Comparison of ENCODE assay signal across 8 cellular contexts in genomic region chr2:118224888-118225264, GRCh38.
A peak's percentile ranks its signal among the peaks of the same experiment; 100 is the strongest.
DNase-seq lines count a peak whose midpoint lies in the region; ATAC-seq and TF ChIP-seq lines count a peak whose summit lies in the region.

No MANE protein-coding gene starts in this region.

- H3K27ac ChIP-seq in OCI-LY3 (ENCODE audit: low read length) = no peak overlapping the region

- DNase-seq in T-helper 1 cell (no peak), cortex of kidney (lab: John Stamatoyannopoulos, UW) (no peak), NCI-H2171 treated with DMSO at 0.1 percent for 48 hours (lab: John Stamatoyannopoulos, UW) (no peak), cerebellar cortex (ENCODE audit: low spot score) (no peak)

- H3K4me2 ChIP-seq in OCI-LY3 (ENCODE audit: low read length) = peak overlapping the region; percentile 99

- peak overlapping the region; percentile 68 for H3K9ac ChIP-seq in OCI-LY3 (ENCODE audit: low read length)

- peak overlapping the region; percentile 87 for H3K4me3 ChIP-seq in OCI-LY3 (ENCODE audit: low read length)
- H3K4me3 ChIP-seq in iPS-11a (ENCODE audit: low read depth, low read length) = peak overlapping the region; percentile 42

- H3K27ac Mint-ChIP-seq in T-helper 1 cell treated with Interleukin-12 subunit alpha and Interleukin-12 subunit beta and Interleukin-4 antibody, amounts not matched to agents 30 μg/mL and 1 μg/mL, for 36 hours = peak overlapping the region; percentile 38
- H3K27ac Mint-ChIP-seq in stimulated activated memory B cell treated with anti-CD40 and anti-IgM and Interleukin-4, amounts not matched to agents 10 μg/mL and 1 μg/mL and 100 μg/mL, for 72 hours = no peak overlapping the region

- H3K9me3 ChIP-seq in OCI-LY3 (ENCODE audit: insufficient read depth, low read length) = no peaks in the 10 kb centered on the region

- peak; percentile 47 for ATAC-seq in stimulated activated memory B cell treated with anti-CD40 and anti-IgM and Interleukin-4, amounts not matched to agents 10 μg/mL and 1 μg/mL and 100 μg/mL, for 72 hours

- H3K9me3 Mint-ChIP-seq in T-helper 1 cell treated with Interleukin-12 subunit alpha and Interleukin-12 subunit beta and Interleukin-4 antibody, amounts not matched to agents 30 μg/mL and 1 μg/mL, for 36 hours = no peaks in the 10 kb centered on the region
- H3K9me3 Mint-ChIP-seq in stimulated activated memory B cell treated with anti-CD40 and anti-IgM and Interleukin-4, amounts not matched to agents 10 μg/mL and 1 μg/mL and 100 μg/mL, for 72 hours = no peaks in the 10 kb centered on the region

- peaks cover 65% of the 10 kb centered on the region for H3K27me3 Mint-ChIP-seq in T-helper 1 cell treated with Interleukin-12 subunit alpha and Interleukin-12 subunit beta and Interleukin-4 antibody, amounts not matched to agents 30 μg/mL and 1 μg/mL, for 36 hours (ENCODE audit: low read depth)
- peaks cover 64% of the 10 kb centered on the region for H3K27me3 Mint-ChIP-seq in stimulated activated memory B cell treated with anti-CD40 and anti-IgM and Interleukin-4, amounts not matched to agents 10 μg/mL and 1 μg/mL and 100 μg/mL, for 72 hours

- peaks cover 23% of the 10 kb centered on the region for H3K4me1 Mint-ChIP-seq in T-helper 1 cell treated with Interleukin-12 subunit alpha and Interleukin-12 subunit beta and Interleukin-4 antibody, amounts not matched to agents 30 μg/mL and 1 μg/mL, for 36 hours (ENCODE audit: low read depth)
- peaks cover 29% of the 10 kb centered on the region for H3K4me1 Mint-ChIP-seq in stimulated activated memory B cell treated with anti-CD40 and anti-IgM and Interleukin-4, amounts not matched to agents 10 μg/mL and 1 μg/mL and 100 μg/mL, for 72 hours

- H3K36me3 ChIP-seq in OCI-LY3 (replicated peaks; ENCODE audit: low read depth, low read length) = no peaks in the 10 kb centered on the region

- H3K27me3 ChIP-seq in OCI-LY3 (ENCODE audit: low read depth, low read length) = peaks cover 5% of the 10 kb centered on the region; the same call in 1 of the 2 replicates

- peak overlapping the region; percentile 61 for H3K4me3 Mint-ChIP-seq in T-helper 1 cell treated with Interleukin-12 subunit alpha and Interleukin-12 subunit beta and Interleukin-4 antibody, amounts not matched to agents 30 μg/mL and 1 μg/mL, for 36 hours
- H3K4me3 Mint-ChIP-seq in stimulated activated memory B cell treated with anti-CD40 and anti-IgM and Interleukin-4, amounts not matched to agents 10 μg/mL and 1 μg/mL and 100 μg/mL, for 72 hours = peak overlapping the region; percentile 65

- no peak for TF ChIP-seq CTCF in OCI-LY3 (IDR thresholded peaks at IDR 0.05; ENCODE audit: low read depth, low read length)

- H3K36me3 Mint-ChIP-seq in T-helper 1 cell treated with Interleukin-12 subunit alpha and Interleukin-12 subunit beta and Interleukin-4 antibody, amounts not matched to agents 30 μg/mL and 1 μg/mL, for 36 hours (ENCODE audit: low read depth) = no peaks in the 10 kb centered on the region
- no peaks in the 10 kb centered on the region for H3K36me3 Mint-ChIP-seq in stimulated activated memory B cell treated with anti-CD40 and anti-IgM and Interleukin-4, amounts not matched to agents 10 μg/mL and 1 μg/mL and 100 μg/mL, for 72 hours

- H3K79me2 ChIP-seq in OCI-LY3 (ENCODE audit: low read length) = no peaks in the 10 kb centered on the region

- peaks cover 30% of the 10 kb centered on the region for H3K4me1 ChIP-seq in OCI-LY3 (ENCODE audit: low read length)

- H4K20me1 ChIP-seq in OCI-LY3 (ENCODE audit: insufficient read depth, low read length) = no peaks in the 10 kb centered on the region

- peak overlapping the region; percentile 66 for H2AFZ ChIP-seq in OCI-LY3 (ENCODE audit: low read depth, low read length)
